1 cellular context compared by ENCODE assay signal in genomic region chr6:38720295-38720694, GRCh38.
TF ChIP-seq lines count a peak whose summit lies in the region.

No MANE protein-coding gene starts in this region.

TF ChIP-seq in SK-N-SH, 30 proteins besides CTCF, POLR2A, EP300 and RAD21 (continued from another document):
- TF ChIP-seq ELF1 (IDR thresholded peaks at IDR 0.05) (no peak), TEAD4 (IDR thresholded peaks at IDR 0.05; ENCODE audit: borderline replicate concordance, insufficient read depth) (no peak)
